ENCODE assay signal across 14 cellular contexts in the genomic region with DNA sequence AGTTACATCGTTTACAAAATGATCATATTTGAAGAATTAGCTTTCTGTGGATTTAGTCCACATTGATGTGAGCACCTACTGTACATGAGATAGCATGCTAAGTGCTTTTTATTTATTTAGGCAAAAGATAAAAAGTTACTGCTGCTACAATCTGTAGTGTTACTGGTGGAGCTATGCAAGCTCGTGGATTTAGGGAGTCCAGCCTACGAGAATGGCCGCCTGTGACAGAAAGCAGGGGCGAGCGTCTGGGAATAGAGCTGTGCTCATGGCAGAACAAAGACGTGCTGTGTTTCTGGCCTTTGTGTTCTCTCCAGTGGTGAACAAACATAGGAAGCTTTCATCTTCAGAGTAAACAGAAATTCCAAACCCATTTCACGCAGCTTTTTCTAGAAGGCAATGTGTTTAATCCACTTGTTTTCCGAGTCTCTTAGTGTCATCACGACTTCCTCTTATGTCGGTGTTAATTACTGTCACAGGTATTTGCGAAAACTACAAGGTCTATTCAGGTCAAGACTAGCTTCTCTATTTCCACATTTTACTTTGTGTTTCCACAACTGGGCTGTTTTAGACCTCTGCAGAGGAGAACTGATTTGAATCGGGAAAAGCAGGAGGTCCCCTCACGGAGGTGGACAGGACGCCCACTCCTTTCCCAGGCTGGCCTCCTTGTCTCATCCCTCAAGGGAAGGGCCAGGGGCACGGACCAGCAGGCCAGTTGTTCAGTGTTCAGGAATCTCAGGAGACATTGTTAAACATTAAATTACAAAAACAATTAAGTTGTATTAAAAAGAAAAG.
DNase-seq lines count a peak whose midpoint lies in the region; ATAC-seq, FAIRE-seq and TF ChIP-seq lines count a peak whose summit lies in the region.
"Had no signal": no experiment of that assay in that cellular context is flagged by ENCODE, and none has a peak within 500 bp of the region (broad histone marks: within the 10 kb centered on the region; RNA-seq: fewer than 3 reads in every experiment).

No MANE protein-coding gene starts in this region.

- H3K4me1 ChIP-seq in pancreas = no peaks in the 10 kb centered on the region

- DNase-seq in DMS53 (lab: John Stamatoyannopoulos, UW) = peak; percentile 72
- DNase-seq in NCI-H526 treated with DMSO at 0.1 percent for 48 hours (lab: John Stamatoyannopoulos, UW) = peak; percentile 78
- peak; percentile 45 for DNase-seq in fibroblast of mammary gland (ENCODE audit: low read depth)
- no peak for DNase-seq in pancreas
- no peak for DNase-seq in activated CD4-positive, alpha-beta T cell treated with anti-CD3 and anti-CD28 coated beads, Interleukin-2, amount 50 U/mL, for 1 hour
- no peak for DNase-seq in RPMI8226
- DNase-seq in GM10248 (ENCODE audit: extremely low spot score) = no peak
- no peak for DNase-seq in NCI-H2196 (lab: John Stamatoyannopoulos, UW; ENCODE audit: unreplicated experiment)
- DNase-seq: activated CD4-positive, alpha-beta memory T cell treated with anti-CD3 and anti-CD28 coated beads, Interleukin-2, amount 10 ng/mL, durations not matched to agents 7 days and 5 days; GF-D8; Karpas-422; stimulated activated CD4-positive, alpha-beta T cell treated with anti-CD3 and anti-CD28 coated beads, Interleukin-1b, Interleukin-23, amount 100 ng/mL, for 48 hours; stimulated activated naive CD4-positive, alpha-beta T cell treated with Interleukin-2 at 50 U/mL for 16 hours had no signal

- H3K27me3 ChIP-seq in pancreas = no peaks in the 10 kb centered on the region

- peak overlapping the region in 2 of 4 donors; percentile 34 to 53 for H3K27ac ChIP-seq in pancreas

- intact Hi-C loops in pancreas (cut with DNase I) = no loop called here

- ATAC-seq in pancreas = peak in 3 of 4 donors; percentile 59 to 77 (median 70)
- ATAC-seq: activated naive CD4-positive, alpha-beta T cell treated with anti-CD3 and anti-CD28 coated beads, Interleukin-2, amount 50 U/mL, for 72 hours had no signal

- no peaks in the 10 kb centered on the region for H3K9me3 ChIP-seq in pancreas

- no peak overlapping the region for H3K4me3 ChIP-seq in fibroblast of mammary gland (ENCODE audit: control insufficient read depth, low read depth, low read length)
- H3K4me3 ChIP-seq in pancreas = no peak overlapping the region

- FAIRE-seq in pancreas (lab: Jason Lieb, UNC) = no peak

- TF ChIP-seq CTCF in fibroblast of mammary gland (conservative IDR thresholded peaks at IDR 0.05; ENCODE audit: control insufficient read depth, insufficient read depth, low read depth, low read length) (no peak), pancreas (IDR thresholded peaks at IDR 0.05) (no peak), GM10248 (IDR thresholded peaks at IDR 0.05; ENCODE audit: control extremely low read depth, extremely low read depth, low read depth, missing control alignments) (no peak)

- CTCF ChIA-PET in GM10248 (lab: Yijun Ruan, JAX) = interaction anchor here (0.8 to 1.4 kb wide), 4 partner anchors 10 to 116 kb away, joined by 3 to 4 read pairs (median 3); no protein-coding TSS in a partner anchor

- WGBS in pancreas, 2 donors = 56 to 65% methylated on average over 16 of the region's 16 CpGs

- POLR2A ChIA-PET in GM10248 (lab: Yijun Ruan, JAX) = no interaction called here

- no peaks in the 10 kb centered on the region for H3K36me3 ChIP-seq in pancreas

Comparison
In these comparisons a context has a peak if more than half of its experiments do, and no peak if none do; other contexts are left out.
1. DNase-seq: peak in DMS53 (single experiment), NCI-H526 treated with DMSO at 0.1 percent for 48 hours (single experiment) and fibroblast of mammary gland (single experiment); none in pancreas (0 of 6), activated CD4-positive, alpha-beta T cell treated with anti-CD3 and anti-CD28 coated beads, Interleukin-2, amount 50 U/mL, for 1 hour (single experiment), RPMI8226 (single experiment), GM10248 (single experiment) and NCI-H2196 (single experiment).